8 cellular contexts compared by ENCODE assay signal in genomic region chr6:20533746-20534294, GRCh38. TPM values are rescaled to one million over a fixed set of nuclear protein-coding genes. Genes with fewer than 3 reads are reported as not detected.
DNase-seq lines count a peak whose midpoint lies in the region; ATAC-seq, FAIRE-seq and TF ChIP-seq lines count a peak whose summit lies in the region.

No MANE protein-coding gene starts in this region.

- H3K4me1 ChIP-seq in adipocyte (ENCODE audit: control insufficient read depth, insufficient read depth, low read length): peaks cover 11% of the 10 kb centered on the region
- peaks cover 0 to 6% of the 10 kb centered on the region in 2 donors for H3K4me1 ChIP-seq in mucosa of rectum (ENCODE audit: control insufficient read depth in 2 of 2, insufficient read depth in 2 of 2, low read length in 2 of 2)

- H3K9me3 ChIP-seq in adipocyte (ENCODE audit: control insufficient read depth, low read length) (no peaks in the 10 kb centered on the region), mucosa of rectum (ENCODE audit: control insufficient read depth in 2 of 2, low read length in 2 of 2) (no peaks in the 10 kb centered on the region)

- ATAC-seq in HG03060 (IDR thresholded peaks at IDR 0.05; ENCODE audit: low read depth, unreplicated experiment): peak; percentile 4

- no peak for TF ChIP-seq POLR2A in GM12892 (IDR thresholded peaks at IDR 0.05; ENCODE audit: low read depth, low read length)

- DNase-seq in adipocyte (ENCODE audit: low read depth): no peak
- DNase-seq in GM12892 (ENCODE audit: insufficient read length): no peak
- no peak for DNase-seq in pons (ENCODE audit: low spot score)
- no peak for DNase-seq in cerebellum (ENCODE audit: low spot score)
- no peak for DNase-seq in NCI-H1105 treated with DMSO at 0.1 percent for 48 hours (lab: John Stamatoyannopoulos, UW)

- FAIRE-seq in GM12892 (lab: Jason Lieb, UNC): no peak

- 0 out of 2 replicates have a peak overlapping the region, but pooled peaks have one; percentile 94 for H3K4me3 ChIP-seq in GM08714 (ENCODE audit: low read length)
- peak overlapping the region; percentile 88 for H3K4me3 ChIP-seq in adipocyte (ENCODE audit: low read length)
- H3K4me3 ChIP-seq in mucosa of rectum (ENCODE audit: low read length in 2 of 2): peak overlapping the region; percentile 83 to 97

- no peak overlapping the region for H3K27ac ChIP-seq in mucosa of rectum (ENCODE audit: low read depth in 2 of 2, low read length in 2 of 2)

- H3K36me3 ChIP-seq in adipocyte (ENCODE audit: control insufficient read depth, insufficient read depth, low read length, severe bottlenecking) (no peaks in the 10 kb centered on the region), mucosa of rectum (ENCODE audit: control insufficient read depth in 2 of 2, insufficient read depth in 2 of 2, low read length in 2 of 2) (no peaks in the 10 kb centered on the region)

- H3K9ac ChIP-seq in adipocyte (ENCODE audit: low read length) (peak overlapping the region; percentile 87), mucosa of rectum (ENCODE audit: low read depth in 1 of 2, low read length in 2 of 2) (peak overlapping the region; percentile 83 to 84)

- H3K27me3 ChIP-seq in adipocyte (replicated peaks; ENCODE audit: control insufficient read depth, insufficient read depth, low read length) (no peaks in the 10 kb centered on the region), mucosa of rectum (ENCODE audit: control insufficient read depth in 2 of 2, insufficient read depth in 2 of 2, low read length in 2 of 2) (no peaks in the 10 kb centered on the region)

RNA-seq across cellular contexts. Expression of gene CDKAL1, which starts 0.4 kb away (rescaled TPM):
- polyA plus RNA-seq in GM12892 (2012; ENCODE audit: missing spikeins): 14.1 TPM
- total RNA-seq in cerebellum: 32.3 TPM
